8 cellular contexts compared by ENCODE assay signal in the genomic region with DNA sequence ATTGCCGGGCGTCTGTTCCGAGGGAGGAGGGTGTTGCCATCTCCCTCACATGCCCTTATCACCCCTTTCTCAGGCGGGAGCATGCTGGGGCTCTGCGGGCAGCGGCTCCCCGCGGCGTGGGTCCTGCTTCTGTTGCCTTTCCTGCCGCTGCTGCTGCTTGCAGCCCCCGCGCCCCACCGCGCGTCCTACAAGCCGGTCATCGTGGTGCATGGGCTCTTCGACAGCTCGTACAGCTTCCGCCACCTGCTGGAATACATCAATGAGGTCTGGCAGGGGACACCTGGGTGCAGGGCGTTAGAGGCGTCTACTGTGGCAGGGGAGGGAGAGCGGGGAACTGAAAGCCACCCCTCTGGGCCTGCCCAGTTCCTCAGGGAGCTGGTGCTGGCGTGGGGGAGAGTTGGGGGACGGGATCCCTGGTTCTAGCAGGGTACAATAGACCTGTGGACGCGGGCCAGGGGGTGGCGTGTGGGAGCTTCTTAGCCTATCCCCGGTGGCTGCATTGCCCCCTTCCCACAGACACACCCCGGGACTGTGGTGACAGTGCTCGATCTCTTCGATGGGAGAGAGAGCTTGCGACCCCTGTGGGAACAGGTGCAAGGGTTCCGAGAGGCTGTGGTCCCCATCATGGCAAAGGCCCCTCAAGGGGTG. TPM values are rescaled to one million over a fixed set of nuclear protein-coding genes. Genes with fewer than 3 reads are reported as not detected.
DNase-seq lines count a peak whose midpoint lies in the region; ATAC-seq lines count a peak whose summit lies in the region.

No MANE protein-coding gene starts in this region.

- peak overlapping the region; percentile 98 for H3K4me3 Mint-ChIP-seq in activated CD4-positive, alpha-beta memory T cell treated with anti-CD3 and anti-CD28 coated beads for 36 hours

- peaks cover 31% of the 10 kb centered on the region for H3K4me1 Mint-ChIP-seq in activated CD4-positive, alpha-beta memory T cell treated with anti-CD3 and anti-CD28 coated beads for 36 hours (ENCODE audit: low read depth)

- H3K27ac ChIP-seq in ectodermal cell (ENCODE audit: insufficient read depth, low read depth, low read length, poor library complexity, severe bottlenecking), result no peak overlapping the region

- no peaks in the 10 kb centered on the region for H3K9me3 Mint-ChIP-seq in activated CD4-positive, alpha-beta memory T cell treated with anti-CD3 and anti-CD28 coated beads for 36 hours

- CTCF ChIA-PET in activated CD4-positive, alpha-beta memory T cell treated with anti-CD3 and anti-CD28 coated beads for 36 hours (lab: Charles Lee), result interaction anchor here (0.8 to 1.3 kb wide), 8 partner anchors 10 to 107 kb away, joined by 3 to 10 read pairs (median 4); a partner anchor contains a TSS

- H3K36me3 Mint-ChIP-seq in activated CD4-positive, alpha-beta memory T cell treated with anti-CD3 and anti-CD28 coated beads for 36 hours, result peaks cover 10% of the 10 kb centered on the region

- H3K36me3 ChIP-seq in ectodermal cell (ENCODE audit: control insufficient read depth, insufficient read depth, low read length), result peaks cover 21% of the 10 kb centered on the region

- peak overlapping the region; percentile 79 for H3K27ac Mint-ChIP-seq in activated CD4-positive, alpha-beta memory T cell treated with anti-CD3 and anti-CD28 coated beads for 36 hours

- peak; percentile 72 for DNase-seq in EH (ENCODE audit: low read depth)
- peak; percentile 55 for DNase-seq in NCI-H526 treated with DMSO at 0.1 percent for 48 hours (lab: John Stamatoyannopoulos, UW)
- peak; percentile 78 for DNase-seq in activated CD4-positive, alpha-beta memory T cell treated with anti-CD3 and anti-CD28 coated beads for 36 hours
- peak; percentile 71 for DNase-seq in medulla oblongata (ENCODE audit: extremely low spot score)
- peak; percentile 46 to 48 for DNase-seq in stimulated activated CD8-positive, alpha-beta memory T cell treated with anti-CD3 and anti-CD28 coated beads, Interleukin-15, amount 100 ng/mL, for 48 hours (ENCODE audit: low read depth in 2 of 2)
- DNase-seq in epidermal melanocyte (ENCODE audit: insufficient read length, low spot score), result no peak

- WGBS in ectodermal cell, 2 experiments, result 18% methylated on average over 34 of the region's 34 CpGs

- intact Hi-C loops in activated CD4-positive, alpha-beta memory T cell treated with anti-CD3 and anti-CD28 coated beads for 36 hours (cut with micrococcal nuclease), result loop anchor here (1.0 kb wide), 4 partner anchors 24 to 67 kb away; a partner anchor contains a TSS

- peaks cover 13% of the 10 kb centered on the region for H3K27me3 Mint-ChIP-seq in activated CD4-positive, alpha-beta memory T cell treated with anti-CD3 and anti-CD28 coated beads for 36 hours

- peaks cover 25% of the 10 kb centered on the region for H3K27me3 ChIP-seq in ectodermal cell (ENCODE audit: control insufficient read depth, insufficient read depth, low read length, poor library complexity, severe bottlenecking)

- H3K4me3 ChIP-seq in ectodermal cell (ENCODE audit: insufficient read depth, low read depth, low read length), result peak overlapping the region; percentile 98

- H3K4me1 ChIP-seq in ectodermal cell (ENCODE audit: control insufficient read depth, insufficient read depth, low read length), result peaks cover 11% of the 10 kb centered on the region

- peak; percentile 65 for ATAC-seq in HG03066 (IDR thresholded peaks at IDR 0.05; ENCODE audit: low read depth, unreplicated experiment)

- POLR2A ChIA-PET in activated CD4-positive, alpha-beta memory T cell treated with anti-CD3 and anti-CD28 coated beads for 36 hours (lab: Charles Lee), result interaction anchor here (1.1 to 1.3 kb wide), 2 partner anchors 24 to 27 kb away, joined by 6 read pairs; a partner anchor contains a TSS

- no peaks in the 10 kb centered on the region for H3K9me3 ChIP-seq in ectodermal cell (ENCODE audit: control insufficient read depth, low read length)

RNA-seq across cellular contexts. Expression of a gene that starts 0.7 kb away (rescaled TPM):
- 1 to 10 TPM; 9.5 to 9.9 TPM for total RNA-seq in activated CD4-positive, alpha-beta memory T cell treated with anti-CD3 and anti-CD28 coated beads for 36 hours
- polyA plus RNA-seq in ectodermal cell (2013, experiment 1 of 4), result 65.6 TPM
- polyA plus RNA-seq in ectodermal cell (2013, experiment 2 of 4), result 61.5 TPM
- polyA plus RNA-seq in ectodermal cell (2013, experiment 3 of 4), result 45.2 TPM
- polyA plus RNA-seq in ectodermal cell (2013, experiment 4 of 4), result 49.2 TPM

RNA-seq across cellular contexts. Expression of a gene that starts 2.9 kb away (rescaled TPM):
- under 1 TPM; 0.33 to 0.36 TPM for total RNA-seq in activated CD4-positive, alpha-beta memory T cell treated with anti-CD3 and anti-CD28 coated beads for 36 hours
- 6.9 TPM for polyA plus RNA-seq in ectodermal cell (2013, experiment 1 of 4)
- polyA plus RNA-seq in ectodermal cell (2013, experiment 2 of 4), result 5.5 TPM
- polyA plus RNA-seq in ectodermal cell (2013, experiment 3 of 4), result 7.1 TPM
- polyA plus RNA-seq in ectodermal cell (2013, experiment 4 of 4), result 6.5 TPM

RNA-seq across cellular contexts. Expression of a gene that starts 9.8 kb away (rescaled TPM):
- 1 to 10 TPM; 6.5 to 7.1 TPM for total RNA-seq in activated CD4-positive, alpha-beta memory T cell treated with anti-CD3 and anti-CD28 coated beads for 36 hours
- 34.4 TPM for polyA plus RNA-seq in ectodermal cell (2013, experiment 1 of 4)
- 32.0 TPM for polyA plus RNA-seq in ectodermal cell (2013, experiment 2 of 4)
- 32.1 TPM for polyA plus RNA-seq in ectodermal cell (2013, experiment 3 of 4)
- polyA plus RNA-seq in ectodermal cell (2013, experiment 4 of 4), result 34.1 TPM

RNA-seq across cellular contexts. Expression of a gene that starts 21.2 kb away (rescaled TPM):
- 10 to 100 TPM; 34.0 to 34.8 TPM for total RNA-seq in activated CD4-positive, alpha-beta memory T cell treated with anti-CD3 and anti-CD28 coated beads for 36 hours
- polyA plus RNA-seq in ectodermal cell (2013, experiment 1 of 4), result 152 TPM
- 151 TPM for polyA plus RNA-seq in ectodermal cell (2013, experiment 2 of 4)
- 114 TPM for polyA plus RNA-seq in ectodermal cell (2013, experiment 3 of 4)
- 136 TPM for polyA plus RNA-seq in ectodermal cell (2013, experiment 4 of 4)

RNA-seq across cellular contexts. Expression of a gene that starts 23.6 kb away (rescaled TPM):
- 10 to 100 TPM; 60.8 to 63.8 TPM for total RNA-seq in activated CD4-positive, alpha-beta memory T cell treated with anti-CD3 and anti-CD28 coated beads for 36 hours
- 125 TPM for polyA plus RNA-seq in ectodermal cell (2013, experiment 1 of 4)
- 134 TPM for polyA plus RNA-seq in ectodermal cell (2013, experiment 2 of 4)
- 110 TPM for polyA plus RNA-seq in ectodermal cell (2013, experiment 3 of 4)
- 130 TPM for polyA plus RNA-seq in ectodermal cell (2013, experiment 4 of 4)
